In genomic region chr4:163649557-163650091, GRCh38 we compare ENCODE assay signal across 1 cellular context.
TF ChIP-seq lines count a peak whose summit lies in the region.

No MANE protein-coding gene starts in this region.

TF ChIP-seq in GM12878, 131 proteins besides CTCF, POLR2A, EP300 and RAD21 (continued from another document):
- TF ChIP-seq, protein P1, sequence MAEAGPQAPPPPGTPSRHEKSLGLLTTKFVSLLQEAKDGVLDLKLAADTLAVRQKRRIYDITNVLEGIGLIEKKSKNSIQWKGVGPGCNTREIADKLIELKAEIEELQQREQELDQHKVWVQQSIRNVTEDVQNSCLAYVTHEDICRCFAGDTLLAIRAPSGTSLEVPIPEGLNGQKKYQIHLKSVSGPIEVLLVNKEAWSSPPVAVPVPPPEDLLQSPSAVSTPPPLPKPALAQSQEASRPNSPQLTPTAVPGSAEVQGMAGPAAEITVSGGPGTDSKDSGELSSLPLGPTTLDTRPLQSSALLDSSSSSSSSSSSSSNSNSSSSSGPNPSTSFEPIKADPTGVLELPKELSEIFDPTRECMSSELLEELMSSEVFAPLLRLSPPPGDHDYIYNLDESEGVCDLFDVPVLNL (IDR thresholded peaks at IDR 0.05; ENCODE audit: low read depth, low read length), result no peak
- TF ChIP-seq CHD1 (IDR thresholded peaks at IDR 0.05; ENCODE audit: low read depth, low read length), result no peak
- no peak for TF ChIP-seq HDAC2 (IDR thresholded peaks at IDR 0.05)
- no peak for TF ChIP-seq SMC3 (IDR thresholded peaks at IDR 0.05; ENCODE audit: borderline replicate concordance, low read length)
- TF ChIP-seq KAT2A (conservative IDR thresholded peaks at IDR 0.05; ENCODE audit: control insufficient read depth, low read depth, low read length), result no peak
